ENCODE assay signal across 2 cellular contexts in genomic region chr9:36971935-36972488, GRCh38.
TF ChIP-seq lines count a peak whose summit lies in the region.

No MANE protein-coding gene starts in this region.

TF ChIP-seq in HepG2, 621 proteins besides CTCF, POLR2A, EP300 and RAD21:
- TF ChIP-seq ZFP1 (CRISPR knock-in tag; IDR thresholded peaks at IDR 0.05) (no peak), CREM (IDR thresholded peaks at IDR 0.05) (no peak), CREM (CRISPR knock-in tag; IDR thresholded peaks at IDR 0.05) (no peak), ZNF768 (CRISPR knock-in tag; IDR thresholded peaks at IDR 0.05) (peak; percentile 82)

TF ChIP-seq in H1, 55 proteins besides CTCF, POLR2A, EP300 and RAD21:
- TF ChIP-seq TBP (IDR thresholded peaks at IDR 0.05; ENCODE audit: low read depth, low read length) (peak; percentile 75), CEBPB (IDR thresholded peaks at IDR 0.05; ENCODE audit: low read depth, low read length) (no peak)
